ENCODE assay signal across 1 cellular context in genomic region chr12:49766115-49766455, GRCh38.
TF ChIP-seq lines count a peak whose summit lies in the region.

No MANE protein-coding gene starts in this region.

TF ChIP-seq in K562, 482 proteins besides CTCF, POLR2A, EP300 and RAD21:
- no peak for TF ChIP-seq NR2C1 (IDR thresholded peaks at IDR 0.05)
- TF ChIP-seq NR2C1 (tag; IDR thresholded peaks at IDR 0.05): no peak
- TF ChIP-seq POLR2H (tag; IDR thresholded peaks at IDR 0.05; ENCODE audit: low read depth): 0 out of 2 replicates have a peak, but pooled peaks have one; percentile 23
